In genomic region chr14:74942164-74942563, GRCh38 we compare ENCODE assay signal across 9 cellular contexts. TPM values are rescaled to one million over a fixed set of nuclear protein-coding genes. Genes with fewer than 3 reads are reported as not detected.
DNase-seq lines count a peak whose midpoint lies in the region; ATAC-seq, FAIRE-seq and TF ChIP-seq lines count a peak whose summit lies in the region.
"Had no signal": no experiment of that assay in that cellular context is flagged by ENCODE, and none has a peak within 500 bp of the region (broad histone marks: within the 10 kb centered on the region; RNA-seq: fewer than 3 reads in every experiment).

No MANE protein-coding gene starts in this region.

- H3K36me3 ChIP-seq in right atrium auricular region = no peaks in the 10 kb centered on the region

- H3K4me3 ChIP-seq in right atrium auricular region = no peak overlapping the region

- TF ChIP-seq CTCF in right atrium auricular region (IDR thresholded peaks at IDR 0.05) = no peak
- no peak for TF ChIP-seq CTCF in activated CD8-positive, alpha-beta T cell treated with anti-CD3 and anti-CD28 coated beads for 36 hours (IDR thresholded peaks at IDR 0.05)
- no peak for TF ChIP-seq CTCF in mesothelial cell of epicardium (IDR thresholded peaks at IDR 0.05; ENCODE audit: unreplicated experiment)

- peak overlapping the region; percentile 88 for H3K27ac Mint-ChIP-seq in activated CD8-positive, alpha-beta T cell treated with anti-CD3 and anti-CD28 coated beads for 36 hours
- H3K27ac Mint-ChIP-seq in mesothelial cell of epicardium = peak overlapping the region; percentile 53

- H3K27ac ChIP-seq in right atrium auricular region = peak overlapping the region; percentile 78

- intact Hi-C loops in left ventricle myocardium superior (cut with micrococcal nuclease) = loop anchor here (10.0 kb wide), 2 partner anchors 73 to 133 kb away; no protein-coding TSS in a partner anchor
- intact Hi-C loops in activated CD8-positive, alpha-beta T cell treated with anti-CD3 and anti-CD28 coated beads for 36 hours (cut with micrococcal nuclease) = no loop called here

- peak overlapping the region; percentile 67 for H3K4me3 Mint-ChIP-seq in activated CD8-positive, alpha-beta T cell treated with anti-CD3 and anti-CD28 coated beads for 36 hours
- no peak overlapping the region for H3K4me3 Mint-ChIP-seq in mesothelial cell of epicardium

- FAIRE-seq in frontal cortex (lab: Jason Lieb, UNC) = no peak

- POLR2A ChIA-PET in activated CD8-positive, alpha-beta T cell treated with anti-CD3 and anti-CD28 coated beads for 36 hours (lab: Charles Lee) = interaction anchor here (1.5 to 2.1 kb wide), 3 partner anchors 11 to 184 kb away, joined by 4 read pairs; partner anchors contain the start of gene NEK9

- H3K4me1 ChIP-seq in right atrium auricular region = peaks cover 0 to 57% of the 10 kb centered on the region in 2 donors

- no peak for DNase-seq in right atrium auricular region (ENCODE audit: low spot score)
- DNase-seq in left ventricle myocardium superior = no peak
- no peak for DNase-seq in activated CD8-positive, alpha-beta T cell treated with anti-CD3 and anti-CD28 coated beads for 36 hours
- DNase-seq in mesothelial cell of epicardium (ENCODE audit: low spot score in 2 of 2, unreplicated experiment in 2 of 2) = no peak
- no peak for DNase-seq in frontal cortex (ENCODE audit: low spot score in 2 of 2)
- DNase-seq: DMS79 had no signal

- ATAC-seq in left ventricle myocardium superior (no peak), HG03097 (IDR thresholded peaks at IDR 0.05; ENCODE audit: low FRiP score, unreplicated experiment) (no peak), HG03025 (IDR thresholded peaks at IDR 0.05; ENCODE audit: low FRiP score, unreplicated experiment) (no peak), GM18517 (IDR thresholded peaks at IDR 0.05; ENCODE audit: unreplicated experiment) (no peak)
- ATAC-seq in activated CD8-positive, alpha-beta T cell treated with anti-CD3 and anti-CD28 coated beads for 36 hours = no peak

- peaks cover 23% of the 10 kb centered on the region for H3K4me1 Mint-ChIP-seq in activated CD8-positive, alpha-beta T cell treated with anti-CD3 and anti-CD28 coated beads for 36 hours (ENCODE audit: low read depth)
- H3K4me1 Mint-ChIP-seq in mesothelial cell of epicardium = peaks cover 19% of the 10 kb centered on the region

- no peaks in the 10 kb centered on the region for H3K36me3 Mint-ChIP-seq in activated CD8-positive, alpha-beta T cell treated with anti-CD3 and anti-CD28 coated beads for 36 hours (ENCODE audit: low read depth)
- peaks cover 1% of the 10 kb centered on the region for H3K36me3 Mint-ChIP-seq in mesothelial cell of epicardium

- H3K9me3 Mint-ChIP-seq in activated CD8-positive, alpha-beta T cell treated with anti-CD3 and anti-CD28 coated beads for 36 hours = no peaks in the 10 kb centered on the region
- no peaks in the 10 kb centered on the region for H3K9me3 Mint-ChIP-seq in mesothelial cell of epicardium

- CTCF ChIA-PET in activated CD8-positive, alpha-beta T cell treated with anti-CD3 and anti-CD28 coated beads for 36 hours (lab: Charles Lee) = interaction anchor here (0.8 to 2.0 kb wide), 6 partner anchors 70 to 146 kb away, joined by 3 to 9 read pairs (median 4); no protein-coding TSS in a partner anchor

- H3K27me3 Mint-ChIP-seq in activated CD8-positive, alpha-beta T cell treated with anti-CD3 and anti-CD28 coated beads for 36 hours = no peaks in the 10 kb centered on the region
- H3K27me3 Mint-ChIP-seq in mesothelial cell of epicardium (ENCODE audit: low read depth) = no peaks in the 10 kb centered on the region

- H3K27me3 ChIP-seq in right atrium auricular region = no peaks in the 10 kb centered on the region

- no peaks in the 10 kb centered on the region for H3K9me3 ChIP-seq in right atrium auricular region

RNA-seq across cellular contexts. Expression of gene PGF, which starts 13.2 kb away (rescaled TPM):
- total RNA-seq in right atrium auricular region (1 to 10 TPM; 3.3 to 7.0 TPM), left ventricle myocardium superior (4.9 TPM), mesothelial cell of epicardium (8.4 to 9.6 TPM (median 8.6 TPM) in 3 replicates), frontal cortex (2.9 TPM)
- total RNA-seq in activated CD8-positive, alpha-beta T cell treated with anti-CD3 and anti-CD28 coated beads for 36 hours = under 1 TPM; 0.27 to 0.45 TPM

RNA-seq across cellular contexts. Expression of gene RPS6KL1, which starts 19.1 kb away (rescaled TPM):
- 10 to 100 TPM in 1 of 2 donors, 1 to 10 TPM in 1; 7.6 to 10.3 TPM for total RNA-seq in right atrium auricular region
- 18.6 TPM for total RNA-seq in left ventricle myocardium superior
- 1 to 10 TPM; 4.1 to 5.1 TPM for total RNA-seq in activated CD8-positive, alpha-beta T cell treated with anti-CD3 and anti-CD28 coated beads for 36 hours
- total RNA-seq in mesothelial cell of epicardium = 0.13 to 1.1 TPM (median 0.70 TPM) in 3 replicates
- 23.6 TPM for total RNA-seq in frontal cortex
